In genomic region chr6:36339156-36339555, GRCh38 we compare ENCODE assay signal across 17 cellular contexts. TPM values are rescaled to one million over a fixed set of nuclear protein-coding genes. Genes with fewer than 3 reads are reported as not detected.
DNase-seq lines count a peak whose midpoint lies in the region; ATAC-seq, FAIRE-seq and TF ChIP-seq lines count a peak whose summit lies in the region.
"Had no signal": no experiment of that assay in that cellular context is flagged by ENCODE, and none has a peak within 500 bp of the region (broad histone marks: within the 10 kb centered on the region; RNA-seq: fewer than 3 reads in every experiment).

No MANE protein-coding gene starts in this region.

- no peak overlapping the region for H3K4me2 ChIP-seq in Loucy (ENCODE audit: low read depth, low read length, poor library complexity, severe bottlenecking)

- no peaks in the 10 kb centered on the region for H3K27me3 ChIP-seq in Loucy (ENCODE audit: insufficient read depth, low read length, poor library complexity, severe bottlenecking)

- H2AFZ ChIP-seq in Loucy (ENCODE audit: low read length) = 0 out of 2 replicates have a peak overlapping the region, but pooled peaks have one; percentile 26
- H2AFZ ChIP-seq: GM23248 had no signal

- H3K36me3 ChIP-seq in Loucy (ENCODE audit: insufficient read depth, low read length) = no peaks in the 10 kb centered on the region
- no peaks in the 10 kb centered on the region for H3K36me3 ChIP-seq in mucosa of descending colon (ENCODE audit: low read depth)

- H3K4me1 ChIP-seq in Loucy (ENCODE audit: insufficient read depth, low read length, poor library complexity, severe bottlenecking) = no peaks in the 10 kb centered on the region
- H3K4me1 ChIP-seq in mucosa of descending colon (ENCODE audit: low read depth) = peaks cover 45% of the 10 kb centered on the region

- ATAC-seq in mucosa of descending colon (peak; percentile 9), HG03045 (IDR thresholded peaks at IDR 0.05; ENCODE audit: unreplicated experiment) (no peak), GM18858 (IDR thresholded peaks at IDR 0.05; ENCODE audit: unreplicated experiment) (no peak)
- ATAC-seq: HCT116, HepG2 had no signal

- TF ChIP-seq CTCF in Loucy (conservative IDR thresholded peaks at IDR 0.05; ENCODE audit: low read length) (no peak), mucosa of descending colon (IDR thresholded peaks at IDR 0.05) (no peak), D721Med (IDR thresholded peaks at IDR 0.05; ENCODE audit: insufficient read depth, missing control alignments) (no peak)

- FAIRE-seq in D721Med (lab: Jason Lieb, UNC) = no peak
- FAIRE-seq: A204.1, H54, HepG2, HTR-8/SVneo had no signal

- no peaks in the 10 kb centered on the region for H4K20me1 ChIP-seq in Loucy (ENCODE audit: insufficient read depth, low read length, poor library complexity, severe bottlenecking)

- no peak overlapping the region for H3K4me3 ChIP-seq in Loucy (ENCODE audit: low read length, poor library complexity, severe bottlenecking)
- H3K4me3 ChIP-seq in mucosa of descending colon = no peak overlapping the region
- H3K4me3 ChIP-seq: GM23248 had no signal

- DNase-seq in SW480 (ENCODE audit: low spot score) (peak; percentile 40), mucosa of descending colon (peak in 2 of 3 donors; percentile 63 to 72), D721Med (ENCODE audit: insufficient read length, low spot score) (no peak)
- no peak for DNase-seq in stimulated activated naive CD4-positive, alpha-beta T cell treated with Interleukin-2 at 50 U/mL for 16 hours (lab: John Stamatoyannopoulos, UW)
- DNase-seq: Caco-2; CD8-positive, alpha-beta memory T cell; DMS53; GF-D8; GM23248 had no signal

- H3K9me2 ChIP-seq in Loucy (replicated peaks; ENCODE audit: low read depth, low read length) = no peaks in the 10 kb centered on the region

- H3K9ac ChIP-seq in Loucy (ENCODE audit: low read depth, low read length, poor library complexity, severe bottlenecking) = no peak overlapping the region
- H3K9ac ChIP-seq: GM23248 had no signal

- intact Hi-C loops in mucosa of descending colon (cut with DNase I, micrococcal nuclease) = no loop called here

- no peaks in the 10 kb centered on the region for H3F3A ChIP-seq in Loucy (ENCODE audit: low read depth)

- H3K9me3 ChIP-seq in Loucy (ENCODE audit: insufficient read depth, low read depth, low read length) (no peaks in the 10 kb centered on the region), mucosa of descending colon (no peaks in the 10 kb centered on the region)
- H3K9me3 ChIP-seq: Caco-2 had no signal

- H3K79me2 ChIP-seq in Loucy (ENCODE audit: insufficient read depth, low read length) = no peaks in the 10 kb centered on the region

RNA-seq across cellular contexts. Expression of gene BNIP5, which starts 2.5 kb away (rescaled TPM):
- 10 to 100 TPM in 2 of 3 donors, 1 to 10 TPM in 1; 8.1 to 17.4 (median 12.6) TPM for total RNA-seq in mucosa of descending colon
- total RNA-seq: CD8-positive, alpha-beta memory T cell; GM23248; HepG2 had no signal

RNA-seq across cellular contexts. Expression of gene ETV7, which starts 48.3 kb away (rescaled TPM):
- total RNA-seq in mucosa of descending colon = 1 to 10 TPM; 2.6 to 5.7 (median 2.8) TPM
- total RNA-seq: HepG2 had no signal

Comparison
In these comparisons a context has a peak if more than half of its experiments do, and no peak if none do; other contexts are left out.
1. DNase-seq: peak in SW480 (single experiment) and mucosa of descending colon (2 of 3); none in D721Med (single experiment) and stimulated activated naive CD4-positive, alpha-beta T cell treated with Interleukin-2 at 50 U/mL for 16 hours (single experiment).